21 cellular contexts compared by ENCODE assay signal in genomic region chr2:237472187-237472712, GRCh38. TPM values are rescaled to one million over a fixed set of nuclear protein-coding genes. Genes with fewer than 3 reads are reported as not detected.
DNase-seq lines count a peak whose midpoint lies in the region; ATAC-seq and TF ChIP-seq lines count a peak whose summit lies in the region.
"Had no signal": no experiment of that assay in that cellular context is flagged by ENCODE, and none has a peak within 500 bp of the region (broad histone marks: within the 10 kb centered on the region; RNA-seq: fewer than 3 reads in every experiment).

No MANE protein-coding gene starts in this region.

- no peaks in the 10 kb centered on the region for H3K79me2 ChIP-seq in neural progenitor cell (ENCODE audit: low read depth)

- H3K4me3 ChIP-seq in left ventricle myocardium inferior = no peak overlapping the region
- H3K4me3 ChIP-seq in brain microvascular endothelial cell (ENCODE audit: low read depth, low read length) = no peak overlapping the region
- no peak overlapping the region for H3K4me3 ChIP-seq in neural progenitor cell
- no peak overlapping the region for H3K4me3 ChIP-seq in vagina
- H3K4me3 ChIP-seq: spleen had no signal

- peaks cover 41% of the 10 kb centered on the region for H3K4me1 ChIP-seq in left ventricle myocardium inferior
- no peaks in the 10 kb centered on the region for H3K4me1 ChIP-seq in neural progenitor cell
- peaks cover 24% of the 10 kb centered on the region for H3K4me1 ChIP-seq in vagina
- H3K4me1 ChIP-seq: foreskin keratinocyte had no signal

- in situ Hi-C loops in brain microvascular endothelial cell (cut with HindIII; ENCODE audit: low pct_ligation_motif_present, low sequenced_read_pairs) = no loop called here

- DNase-seq in left ventricle myocardium inferior (no peak), left ventricle myocardium superior (no peak), brain microvascular endothelial cell (no peak), neural progenitor cell (ENCODE audit: low spot score) (no peak), vagina (ENCODE audit: extremely low spot score in 2 of 2) (no peak), NCI-H2227 (lab: John Stamatoyannopoulos, UW; ENCODE audit: unreplicated experiment) (no peak), HuH-7.5 (ENCODE audit: low spot score) (no peak)
- no peak for DNase-seq in activated T-helper 2 cell treated with anti-CD3 and anti-CD28 coated beads, Interferon-gamma antibody, Interleukin-2, Interleukin-4, amounts not matched to agents 10 μg/mL and 5 μg/mL and 100 μg/mL, durations not matched to agents 14 hours and 24 hours and 36 hours (ENCODE audit: low spot score)
- DNase-seq: activated CD4-positive, alpha-beta T cell treated with anti-CD3 and anti-CD28 coated beads for 1 hour; effector CD4-positive, alpha-beta T cell; foreskin keratinocyte; mammary epithelial cell; NCI-H1048; NCI-H774; posterior cingulate gyrus; spleen; stimulated activated naive CD4-positive, alpha-beta T cell treated with Interleukin-2 at 50 U/mL for 16 hours had no signal

- no peaks in the 10 kb centered on the region for H3K36me3 ChIP-seq in left ventricle myocardium inferior
- H3K36me3 ChIP-seq in brain microvascular endothelial cell (replicated peaks) = no peaks in the 10 kb centered on the region
- H3K36me3 ChIP-seq in neural progenitor cell = no peaks in the 10 kb centered on the region
- no peaks in the 10 kb centered on the region for H3K36me3 ChIP-seq in vagina
- H3K36me3 ChIP-seq: spleen had no signal

- no peak overlapping the region for H3K9ac ChIP-seq in neural progenitor cell

- no peak for TF ChIP-seq CTCF in left ventricle myocardium inferior (IDR thresholded peaks at IDR 0.05; ENCODE audit: borderline replicate concordance)
- no peak for TF ChIP-seq CTCF in brain microvascular endothelial cell (IDR thresholded peaks at IDR 0.05; ENCODE audit: low read depth, low read length, missing control alignments)
- no peak for TF ChIP-seq CTCF in neural progenitor cell (IDR thresholded peaks at IDR 0.05)
- no peak for TF ChIP-seq CTCF in vagina (IDR thresholded peaks at IDR 0.05)

- H3K9me3 ChIP-seq in left ventricle myocardium inferior (replicated peaks) = no peaks in the 10 kb centered on the region
- no peaks in the 10 kb centered on the region for H3K9me3 ChIP-seq in neural progenitor cell (ENCODE audit: low read depth)
- H3K9me3 ChIP-seq in vagina = no peaks in the 10 kb centered on the region
- H3K9me3 ChIP-seq: spleen had no signal

- H3K27ac ChIP-seq in left ventricle myocardium inferior (replicated peaks) (peak overlapping the region; percentile 40), brain microvascular endothelial cell (peak overlapping the region; percentile 30), neural progenitor cell (no peak overlapping the region), vagina (peak overlapping the region; percentile 93)
- H3K27ac ChIP-seq: C4-2B, foreskin keratinocyte, spleen had no signal

- H3K9me3 Mint-ChIP-seq in neural progenitor cell = no peaks in the 10 kb centered on the region
- no peaks in the 10 kb centered on the region for H3K9me3 Mint-ChIP-seq in activated T-helper 2 cell treated with anti-CD3 and anti-CD28 coated beads, Interferon-gamma antibody, Interleukin-2, Interleukin-4, amounts not matched to agents 10 μg/mL and 5 μg/mL and 100 μg/mL, durations not matched to agents 14 hours and 24 hours and 36 hours
- H3K9me3 Mint-ChIP-seq: activated naive CD4-positive, alpha-beta T cell treated with anti-CD3 and anti-CD28 coated beads, Interleukin-2, amount 50 U/mL, for 72 hours; activated T-cell treated with anti-CD3 and anti-CD28 coated beads, Interleukin-2, amount 50 U/mL, for 4 hours had no signal

- intact Hi-C loops in left ventricle myocardium inferior (cut with micrococcal nuclease) = no loop called here
- intact Hi-C loops in left ventricle myocardium superior (cut with micrococcal nuclease) = no loop called here
- intact Hi-C loops in vagina (cut with DNase I) = loop anchor here (5.0 to 10.0 kb wide), 2 partner anchors 60 to 317 kb away; partner anchors contain the start of gene COL6A3
- intact Hi-C loops in activated T-helper 2 cell treated with anti-CD3 and anti-CD28 coated beads, Interferon-gamma antibody, Interleukin-2, Interleukin-4, amounts not matched to agents 10 μg/mL and 5 μg/mL and 100 μg/mL, durations not matched to agents 14 hours and 24 hours and 36 hours (cut with micrococcal nuclease) = no loop called here

- H3K27ac Mint-ChIP-seq in neural progenitor cell = no peak overlapping the region
- H3K27ac Mint-ChIP-seq in activated T-helper 2 cell treated with anti-CD3 and anti-CD28 coated beads, Interferon-gamma antibody, Interleukin-2, Interleukin-4, amounts not matched to agents 10 μg/mL and 5 μg/mL and 100 μg/mL, durations not matched to agents 14 hours and 24 hours and 36 hours = no peak overlapping the region
- H3K27ac Mint-ChIP-seq: activated naive CD4-positive, alpha-beta T cell treated with anti-CD3 and anti-CD28 coated beads, Interleukin-2, amount 50 U/mL, for 72 hours had no signal

- no peaks in the 10 kb centered on the region for H3K27me3 ChIP-seq in left ventricle myocardium inferior (ENCODE audit: low read depth)
- no peaks in the 10 kb centered on the region for H3K27me3 ChIP-seq in brain microvascular endothelial cell (replicated peaks)
- peaks cover 18% of the 10 kb centered on the region for H3K27me3 ChIP-seq in neural progenitor cell
- no peaks in the 10 kb centered on the region for H3K27me3 ChIP-seq in vagina

- H3K4me1 Mint-ChIP-seq in neural progenitor cell = peaks cover 9% of the 10 kb centered on the region
- H3K4me1 Mint-ChIP-seq in activated T-helper 2 cell treated with anti-CD3 and anti-CD28 coated beads, Interferon-gamma antibody, Interleukin-2, Interleukin-4, amounts not matched to agents 10 μg/mL and 5 μg/mL and 100 μg/mL, durations not matched to agents 14 hours and 24 hours and 36 hours (ENCODE audit: low read depth) = peaks cover 16% of the 10 kb centered on the region

- no peaks in the 10 kb centered on the region for H3K36me3 Mint-ChIP-seq in neural progenitor cell
- no peaks in the 10 kb centered on the region for H3K36me3 Mint-ChIP-seq in activated T-helper 2 cell treated with anti-CD3 and anti-CD28 coated beads, Interferon-gamma antibody, Interleukin-2, Interleukin-4, amounts not matched to agents 10 μg/mL and 5 μg/mL and 100 μg/mL, durations not matched to agents 14 hours and 24 hours and 36 hours (ENCODE audit: low read depth)
- H3K36me3 Mint-ChIP-seq: activated naive CD4-positive, alpha-beta T cell treated with anti-CD3 and anti-CD28 coated beads, Interleukin-2, amount 50 U/mL, for 72 hours had no signal

- TF ChIP-seq POLR2A in vagina (IDR thresholded peaks at IDR 0.05) = no peak

- peaks cover 10% of the 10 kb centered on the region for H3K27me3 Mint-ChIP-seq in neural progenitor cell (ENCODE audit: insufficient read depth, low read depth)
- H3K27me3 Mint-ChIP-seq in activated T-helper 2 cell treated with anti-CD3 and anti-CD28 coated beads, Interferon-gamma antibody, Interleukin-2, Interleukin-4, amounts not matched to agents 10 μg/mL and 5 μg/mL and 100 μg/mL, durations not matched to agents 14 hours and 24 hours and 36 hours (ENCODE audit: low read depth) = peaks cover 14% of the 10 kb centered on the region

- no peaks in the 10 kb centered on the region for H3F3A ChIP-seq in neural progenitor cell (ENCODE audit: low read depth)

- no peak overlapping the region for H3K4me2 ChIP-seq in neural progenitor cell

- H4K20me1 ChIP-seq in neural progenitor cell (ENCODE audit: low read depth) = no peaks in the 10 kb centered on the region

- H3K4me3 Mint-ChIP-seq in neural progenitor cell = peak overlapping the region; percentile 27
- no peak overlapping the region for H3K4me3 Mint-ChIP-seq in activated T-helper 2 cell treated with anti-CD3 and anti-CD28 coated beads, Interferon-gamma antibody, Interleukin-2, Interleukin-4, amounts not matched to agents 10 μg/mL and 5 μg/mL and 100 μg/mL, durations not matched to agents 14 hours and 24 hours and 36 hours (ENCODE audit: low read depth)
- H3K4me3 Mint-ChIP-seq: activated T-cell treated with anti-CD3 and anti-CD28 coated beads, Interleukin-2, amount 50 U/mL, for 4 hours had no signal

- ATAC-seq in left ventricle myocardium superior = no peak
- ATAC-seq: activated naive CD4-positive, alpha-beta T cell treated with anti-CD3 and anti-CD28 coated beads, Interleukin-2, amount 50 U/mL, for 72 hours had no signal

- H2AFZ ChIP-seq in neural progenitor cell (replicated peaks) = no peak overlapping the region

RNA-seq across cellular contexts. Expression of gene MLPH, which starts 14.8 kb away (rescaled TPM):
- total RNA-seq in left ventricle myocardium inferior (73.5 TPM), left ventricle myocardium superior (88.9 TPM), neural progenitor cell (ENCODE audit: low replicate concordance) (not detected in 2 replicates), vagina (34.6 TPM)
- total RNA-seq in activated T-helper 2 cell treated with anti-CD3 and anti-CD28 coated beads, Interferon-gamma antibody, Interleukin-2, Interleukin-4, amounts not matched to agents 10 μg/mL and 5 μg/mL and 100 μg/mL, durations not matched to agents 14 hours and 24 hours and 36 hours = not detected in 2 replicates
- total RNA-seq: A673; activated naive CD4-positive, alpha-beta T cell treated with anti-CD3 and anti-CD28 coated beads, Interleukin-2, amount 50 U/mL, for 72 hours had no signal

RNA-seq across cellular contexts. Expression of gene COL6A3, which starts 58.3 kb away (rescaled TPM):
- total RNA-seq in left ventricle myocardium inferior = 57.1 TPM
- total RNA-seq in left ventricle myocardium superior = 59.5 TPM
- 0.41 and 0.50 TPM in 2 replicates for total RNA-seq in neural progenitor cell (ENCODE audit: low replicate concordance)
- total RNA-seq in vagina = 315 TPM
- 7.9 and 9.2 TPM in 2 replicates for total RNA-seq in activated T-helper 2 cell treated with anti-CD3 and anti-CD28 coated beads, Interferon-gamma antibody, Interleukin-2, Interleukin-4, amounts not matched to agents 10 μg/mL and 5 μg/mL and 100 μg/mL, durations not matched to agents 14 hours and 24 hours and 36 hours
- total RNA-seq: foreskin keratinocyte had no signal

Comparison
In these comparisons a context has a peak if more than half of its experiments do, and no peak if none do; other contexts are left out.
1. RNA of gene MLPH, which starts 14.8 kb away (total RNA-seq): 88.9 TPM in left ventricle myocardium superior (single experiment), 73.5 TPM in left ventricle myocardium inferior (single experiment) and 34.6 TPM in vagina (single experiment); not detected in activated T-helper 2 cell treated with anti-CD3 and anti-CD28 coated beads, Interferon-gamma antibody, Interleukin-2, Interleukin-4, amounts not matched to agents 10 μg/mL and 5 μg/mL and 100 μg/mL, durations not matched to agents 14 hours and 24 hours and 36 hours and not detected in neural progenitor cell; every median in the first group is over 10 times any median in the second.